In genomic region chr11:31369348-31370329, GRCh38 we compare ENCODE assay signal across 8 cellular contexts. TPM values are rescaled to one million over a fixed set of nuclear protein-coding genes. Genes with fewer than 3 reads are reported as not detected.
DNase-seq lines count a peak whose midpoint lies in the region; ATAC-seq and TF ChIP-seq lines count a peak whose summit lies in the region.

TSS of gene DCDC1 (minus strand) at chr11:31369739. CDS start at chr11:31328280, 41,459 bp downstream.
TSS of gene DNAJC24 (plus strand) at chr11:31369860. CDS start at chr11:31370749, 889 bp downstream.

- DNase-seq in Calu3 (peak; percentile 88), NT2/D1 (ENCODE audit: low read depth, low spot score) (peak; percentile 80), endothelial cell (ENCODE audit: low spot score) (peak; percentile 83)
- peak; percentile 84 for DNase-seq in activated CD8-positive, alpha-beta memory T cell treated with anti-CD3 and anti-CD28 coated beads, Interleukin-2, amount 50 U/mL, for 24 hours (ENCODE audit: extremely low read depth)
- DNase-seq in stimulated activated CD8-positive, alpha-beta memory T cell treated with anti-CD3 and anti-CD28 coated beads, Interleukin-15, amount 100 ng/mL, for 24 hours (ENCODE audit: low read depth): peak; percentile 87

- H3K4me3 Mint-ChIP-seq in Calu3 (ENCODE audit: low read depth, unreplicated experiment): peak within 1 kb of the TSS; percentile 100
- peak within 1 kb of the TSS; percentile 97 for H3K4me3 Mint-ChIP-seq in endothelial cell (ENCODE audit: unreplicated experiment)

- no peaks in the 10 kb centered on the region for H3K9me3 ChIP-seq in HUES48 (ENCODE audit: control insufficient read depth, insufficient read depth, low read length)
- H3K9me3 ChIP-seq in NT2/D1 (ENCODE audit: insufficient read depth, low read length): no peaks in the 10 kb centered on the region
- no peaks in the 10 kb centered on the region for H3K9me3 ChIP-seq in mesodermal cell (ENCODE audit: control insufficient read depth, low read length)

- H3K36me3 Mint-ChIP-seq in Calu3 (ENCODE audit: insufficient read depth, unreplicated experiment) (peaks cover 19% of the 10 kb centered on the region), endothelial cell (ENCODE audit: low read depth, unreplicated experiment) (no peaks in the 10 kb centered on the region)

- H3K27me3 ChIP-seq in HUES48 (ENCODE audit: control insufficient read depth, insufficient read depth, low read length) (no peaks in the 10 kb centered on the region), NT2/D1 (ENCODE audit: insufficient read depth, insufficient read length) (no peaks in the 10 kb centered on the region)

- H3K4me3 ChIP-seq in HUES48 (ENCODE audit: low read depth, low read length): peak within 1 kb of the TSS; percentile 94
- H3K4me3 ChIP-seq in NT2/D1 (ENCODE audit: insufficient read length, low read depth): peak within 1 kb of the TSS; percentile 82
- H3K4me3 ChIP-seq in mesodermal cell (ENCODE audit: extremely low read depth, insufficient read depth, low read length, poor library complexity, severe bottlenecking): peak within 1 kb of the TSS; percentile 60

- no peak for TF ChIP-seq CTCF in Calu3 (IDR thresholded peaks at IDR 0.05; ENCODE audit: unreplicated experiment)
- no peak for TF ChIP-seq CTCF in endothelial cell (IDR thresholded peaks at IDR 0.05; ENCODE audit: unreplicated experiment)

- H3K9ac ChIP-seq in HUES48 (ENCODE audit: low read depth, low read length): peak within 1 kb of the TSS; percentile 83
- peak within 1 kb of the TSS; percentile 86 for H3K9ac ChIP-seq in NT2/D1 (ENCODE audit: insufficient read length, low read depth)

- H3K4me1 ChIP-seq in HUES48 (ENCODE audit: control insufficient read depth, insufficient read depth, low read length): 0 out of 2 replicates have a peak, but pooled peaks cover 7% of the 10 kb centered on the region
- no peaks in the 10 kb centered on the region for H3K4me1 ChIP-seq in NT2/D1 (ENCODE audit: insufficient read depth, insufficient read length)
- no peaks in the 10 kb centered on the region for H3K4me1 ChIP-seq in mesodermal cell (ENCODE audit: control insufficient read depth, insufficient read depth, low read length, poor library complexity, severe bottlenecking)

- H3K27ac Mint-ChIP-seq in Calu3 (ENCODE audit: unreplicated experiment) (peak within 1 kb of the TSS; percentile 97), endothelial cell (ENCODE audit: unreplicated experiment) (peak within 1 kb of the TSS; percentile 95)

- H3K9me3 Mint-ChIP-seq in Calu3 (ENCODE audit: low read depth, unreplicated experiment) (no peaks in the 10 kb centered on the region), endothelial cell (ENCODE audit: unreplicated experiment) (no peaks in the 10 kb centered on the region)

- CTCF ChIA-PET in Calu3 (lab: Charles Lee): interaction anchor here (0.6 kb wide), 1 partner anchor 123 kb away, joined by 4 read pairs; no protein-coding TSS in a partner anchor

- H3K36me3 ChIP-seq in HUES48 (ENCODE audit: control insufficient read depth, insufficient read depth, low read length): peaks cover 3% of the 10 kb centered on the region; the same call in 1 of the 2 replicates
- no peaks in the 10 kb centered on the region for H3K36me3 ChIP-seq in NT2/D1 (ENCODE audit: insufficient read depth, insufficient read length, low read length)
- H3K36me3 ChIP-seq in mesodermal cell (ENCODE audit: control insufficient read depth, insufficient read depth, low read length): no peaks in the 10 kb centered on the region

- H3K27ac ChIP-seq in HUES48 (ENCODE audit: low read depth, low read length) (peak within 1 kb of the TSS; percentile 82), mesodermal cell (ENCODE audit: low read depth, low read length, severe bottlenecking) (peak within 1 kb of the TSS; percentile 66)

- WGBS in mesodermal cell (ENCODE audit: insufficient coverage in 2 of 2), 2 experiments: 1 to 2% methylated on average over 45 of the region's 53 CpGs

- peak; percentile 99 for ATAC-seq in GM21423 (IDR thresholded peaks at IDR 0.05; ENCODE audit: unreplicated experiment)

- intact Hi-C loops in Calu3 (cut with micrococcal nuclease; ENCODE audit: unreplicated experiment): loop anchor here (2.0 kb wide), 1 partner anchor 131 kb away; no protein-coding TSS in a partner anchor

- TSS peak; percentile 42 for BruUV-seq in Calu3 (replicated peaks; lab: Mats Ljungman, UMichigan)

- H3K27me3 Mint-ChIP-seq in Calu3 (ENCODE audit: unreplicated experiment) (peaks cover 14% of the 10 kb centered on the region), endothelial cell (ENCODE audit: unreplicated experiment) (peaks cover 5% of the 10 kb centered on the region)

- H3K4me1 Mint-ChIP-seq in Calu3 (ENCODE audit: low read depth, unreplicated experiment) (no peaks in the 10 kb centered on the region), endothelial cell (ENCODE audit: unreplicated experiment) (peaks cover 20% of the 10 kb centered on the region)

RNA-seq across cellular contexts. Expression of gene DCDC1, which starts in this region (rescaled TPM):
- total RNA-seq in Calu3 (2022) (0.68 TPM in 1 of 2 replicates, not detected in the other), endothelial cell (ENCODE audit: unreplicated experiment) (0.44 TPM)
- 1.1 TPM for polyA plus RNA-seq in mesodermal cell (2013, experiment 1 of 2)
- polyA plus RNA-seq in mesodermal cell (2013, experiment 2 of 2): 0.76 TPM

RNA-seq across cellular contexts. Expression of gene DNAJC24, which starts in this region (rescaled TPM):
- 14.9 and 17.9 TPM in 2 replicates for total RNA-seq in Calu3 (2022)
- total RNA-seq in endothelial cell (ENCODE audit: unreplicated experiment): 11.1 TPM
- polyA plus RNA-seq in mesodermal cell (2013, experiment 1 of 2): 13.7 TPM
- 15.4 TPM for polyA plus RNA-seq in mesodermal cell (2013, experiment 2 of 2)

Comparison
In these comparisons a context has a peak if more than half of its experiments do, and no peak if none do; other contexts are left out.
1. Peak in every context shown above with its lines: DNase-seq, ATAC-seq, H3K4me3 ChIP-seq and H3K27ac ChIP-seq.